Comparison of ENCODE assay signal across 1 cellular context in the genomic region with DNA sequence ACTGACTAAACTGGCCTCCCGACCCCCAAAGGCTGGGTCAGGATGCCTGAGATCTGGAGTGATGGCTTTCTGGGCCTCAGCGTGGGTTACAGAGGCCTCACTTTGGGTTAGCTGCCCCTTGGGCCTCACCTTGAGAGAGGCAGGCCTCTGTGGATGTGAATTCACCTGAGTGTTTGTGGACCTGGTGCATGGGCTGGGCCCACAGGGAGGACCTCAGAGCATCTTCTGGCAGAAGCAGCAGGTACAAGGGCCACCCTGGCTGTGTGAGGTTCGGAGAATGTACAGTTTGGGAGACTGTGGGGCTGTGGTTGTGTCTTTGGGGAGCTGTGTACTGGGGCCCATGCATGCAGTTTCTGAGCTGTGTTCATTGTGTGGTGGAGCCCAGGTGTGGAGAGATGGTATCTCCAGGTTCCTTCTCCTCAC.
TF ChIP-seq lines count a peak whose summit lies in the region.

No MANE protein-coding gene starts in this region.

TF ChIP-seq in A549, 52 proteins besides CTCF, POLR2A, EP300 and RAD21 (continued from another document):
- TF ChIP-seq, protein P1, sequence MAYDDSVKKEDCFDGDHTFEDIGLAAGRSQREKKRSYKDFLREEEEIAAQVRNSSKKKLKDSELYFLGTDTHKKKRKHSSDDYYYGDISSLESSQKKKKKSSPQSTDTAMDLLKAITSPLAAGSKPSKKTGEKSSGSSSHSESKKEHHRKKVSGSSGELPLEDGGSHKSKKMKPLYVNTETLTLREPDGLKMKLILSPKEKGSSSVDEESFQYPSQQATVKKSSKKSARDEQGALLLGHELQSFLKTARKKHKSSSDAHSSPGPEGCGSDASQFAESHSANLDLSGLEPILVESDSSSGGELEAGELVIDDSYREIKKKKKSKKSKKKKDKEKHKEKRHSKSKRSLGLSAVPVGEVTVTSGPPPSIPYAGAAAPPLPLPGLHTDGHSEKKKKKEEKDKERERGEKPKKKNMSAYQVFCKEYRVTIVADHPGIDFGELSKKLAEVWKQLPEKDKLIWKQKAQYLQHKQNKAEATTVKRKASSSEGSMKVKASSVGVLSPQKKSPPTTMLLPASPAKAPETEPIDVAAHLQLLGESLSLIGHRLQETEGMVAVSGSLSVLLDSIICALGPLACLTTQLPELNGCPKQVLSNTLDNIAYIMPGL (CRISPR knock-in tag; IDR thresholded peaks at IDR 0.05; ENCODE audit: borderline replicate concordance), result no peak
- TF ChIP-seq, protein P2, sequence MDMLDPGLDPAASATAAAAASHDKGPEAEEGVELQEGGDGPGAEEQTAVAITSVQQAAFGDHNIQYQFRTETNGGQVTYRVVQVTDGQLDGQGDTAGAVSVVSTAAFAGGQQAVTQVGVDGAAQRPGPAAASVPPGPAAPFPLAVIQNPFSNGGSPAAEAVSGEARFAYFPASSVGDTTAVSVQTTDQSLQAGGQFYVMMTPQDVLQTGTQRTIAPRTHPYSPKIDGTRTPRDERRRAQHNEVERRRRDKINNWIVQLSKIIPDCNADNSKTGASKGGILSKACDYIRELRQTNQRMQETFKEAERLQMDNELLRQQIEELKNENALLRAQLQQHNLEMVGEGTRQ (IDR thresholded peaks at IDR 0.05), result no peak
- no peak for TF ChIP-seq EHF (CRISPR knock-in tag; IDR thresholded peaks at IDR 0.05)
- TF ChIP-seq RNF2 (IDR thresholded peaks at IDR 0.05; ENCODE audit: borderline replicate concordance, low read depth), result no peak
- TF ChIP-seq NFE2L2 (conservative IDR thresholded peaks at IDR 0.05; ENCODE audit: low read length), result no peak
- TF ChIP-seq, protein P3, sequence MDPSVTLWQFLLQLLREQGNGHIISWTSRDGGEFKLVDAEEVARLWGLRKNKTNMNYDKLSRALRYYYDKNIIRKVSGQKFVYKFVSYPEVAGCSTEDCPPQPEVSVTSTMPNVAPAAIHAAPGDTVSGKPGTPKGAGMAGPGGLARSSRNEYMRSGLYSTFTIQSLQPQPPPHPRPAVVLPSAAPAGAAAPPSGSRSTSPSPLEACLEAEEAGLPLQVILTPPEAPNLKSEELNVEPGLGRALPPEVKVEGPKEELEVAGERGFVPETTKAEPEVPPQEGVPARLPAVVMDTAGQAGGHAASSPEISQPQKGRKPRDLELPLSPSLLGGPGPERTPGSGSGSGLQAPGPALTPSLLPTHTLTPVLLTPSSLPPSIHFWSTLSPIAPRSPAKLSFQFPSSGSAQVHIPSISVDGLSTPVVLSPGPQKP (IDR thresholded peaks at IDR 0.05; ENCODE audit: low read depth, low read length), result no peak
